In the genomic region with DNA sequence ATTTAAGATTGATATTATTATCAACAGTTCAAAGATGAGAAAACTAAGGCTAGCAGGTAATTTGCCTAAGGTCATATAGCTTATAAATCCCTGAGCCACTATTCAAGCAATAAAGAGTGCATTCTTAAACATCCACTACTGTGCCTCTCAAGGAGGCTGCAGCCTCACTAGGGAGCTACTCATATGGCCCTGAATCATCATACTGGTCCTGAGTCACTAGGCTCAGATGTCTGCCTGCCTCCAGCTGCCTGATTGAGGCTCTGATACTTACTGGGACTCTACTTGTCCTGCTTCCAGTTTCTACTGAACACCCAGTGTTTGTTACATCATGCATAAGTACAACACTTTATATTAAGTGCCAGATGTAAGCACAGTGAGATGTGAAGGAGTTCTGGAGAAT, we compare ENCODE assay signal across 19 cellular contexts.
"Had no signal": no experiment of that assay in that cellular context is flagged by ENCODE, and none has a peak within 500 bp of the region (broad histone marks: within the 10 kb centered on the region; RNA-seq: fewer than 3 reads in every experiment).

No MANE protein-coding gene starts in this region.

- H3K27me3 Mint-ChIP-seq: type B pancreatic cell had no signal

- H3K27ac Mint-ChIP-seq: activated CD8-positive, alpha-beta T cell treated with anti-CD3 and anti-CD28 coated beads, Interleukin-2, amount 10 ng/mL, durations not matched to agents 7 days and 5 days; activated naive CD8-positive, alpha-beta T cell; natural killer cell; stimulated activated naive CD8-positive, alpha-beta T cell treated with anti-CD3 and anti-CD28 coated beads, Interleukin-15, Interleukin-2, amounts not matched to agents 100 ng/mL and 50 ng/mL, for 24 hours; type B pancreatic cell had no signal

- ATAC-seq: activated CD8-positive, alpha-beta T cell treated with anti-CD3 and anti-CD28 coated beads, Interleukin-2, amount 10 ng/mL, durations not matched to agents 7 days and 5 days; body of pancreas; gastrocnemius medialis; heart right ventricle; natural killer cell; SK-N-SH treated with all-trans-retinoic acid at 6 μM for 48 hours had no signal

- DNase-seq: activated CD4-positive, CD25-positive, alpha-beta regulatory T cell treated with anti-CD3 and anti-CD28 coated beads, Interleukin-2, amount 50 U/mL, for 72 hours; activated CD8-positive, alpha-beta memory T cell treated with anti-CD3 and anti-CD28 coated beads, Interleukin-2, amount 50 U/mL, for 48 hours; activated CD8-positive, alpha-beta T cell treated with anti-CD3 and anti-CD28 coated beads, Interleukin-2, amount 10 ng/mL, durations not matched to agents 7 days and 5 days; amygdala; body of pancreas; effector CD8-positive, alpha-beta T cell; gastrocnemius medialis; heart right ventricle; natural killer cell; SHP77 treated with DMSO at 0.1 percent for 48 hours; T-helper 1 cell; T1000 had no signal

- H3K9me3 Mint-ChIP-seq: natural killer cell had no signal

- H3K27ac ChIP-seq: body of pancreas, gastrocnemius medialis, heart right ventricle, neutrophil, right atrium auricular region, suprapubic skin had no signal

- H3K4me1 ChIP-seq: body of pancreas, gastrocnemius medialis, heart right ventricle, right atrium auricular region, suprapubic skin had no signal

- H3K36me3 Mint-ChIP-seq: activated naive CD8-positive, alpha-beta T cell; natural killer cell had no signal

- H3K4me3 Mint-ChIP-seq: activated CD8-positive, alpha-beta T cell treated with anti-CD3 and anti-CD28 coated beads, Interleukin-2, amount 10 ng/mL, durations not matched to agents 7 days and 5 days; activated naive CD8-positive, alpha-beta T cell; natural killer cell; stimulated activated naive CD8-positive, alpha-beta T cell treated with anti-CD3 and anti-CD28 coated beads, Interleukin-15, Interleukin-2, amounts not matched to agents 100 ng/mL and 50 ng/mL, for 24 hours; type B pancreatic cell had no signal

- H3K4me1 Mint-ChIP-seq: natural killer cell had no signal

- H3K27me3 ChIP-seq: body of pancreas, gastrocnemius medialis, neutrophil, right atrium auricular region, suprapubic skin had no signal
